ENCODE assay signal across 8 cellular contexts in genomic region chr9:129177791-129178578, GRCh38. TPM values are rescaled to one million over a fixed set of nuclear protein-coding genes. Genes with fewer than 3 reads are reported as not detected.
A peak's percentile ranks its signal among the peaks of the same experiment; 100 is the strongest.
DNase-seq lines count a peak whose midpoint lies in the region; ATAC-seq and TF ChIP-seq lines count a peak whose summit lies in the region.

Gene IER5L, minus strand, starts transcription at chr9:129178261. Its CDS starts 209 bp downstream, at chr9:129178052.

- CTCF ChIA-PET in activated CD4-positive, alpha-beta memory T cell treated with anti-CD3 and anti-CD28 coated beads, Interleukin-2, amount 10 ng/mL, durations not matched to agents 7 days and 5 days (lab: Charles Lee) = interaction anchor here (0.5 to 5.4 kb wide), 19 partner anchors 9 to 560 kb away, joined by 3 to 74 read pairs (median 3); partner anchors contain the start of gene NTMT1

- no peaks in the 10 kb centered on the region for H3K27me3 ChIP-seq in lower lobe of right lung (ENCODE audit: low read depth)

- H3K4me3 ChIP-seq in lower lobe of right lung = peak within 1 kb of the TSS; percentile 87

- peak; percentile 97 for DNase-seq in CD1c-positive myeloid dendritic cell (ENCODE audit: extremely low spot score)
- peak; percentile 95 for DNase-seq in NCI-H748 treated with DMSO at 0.1 percent for 48 hours (lab: John Stamatoyannopoulos, UW)
- peak; percentile 94 for DNase-seq in activated CD4-positive, alpha-beta memory T cell treated with anti-CD3 and anti-CD28 coated beads, Interleukin-2, amount 10 ng/mL, durations not matched to agents 7 days and 5 days
- DNase-seq in ecto neural progenitor cell (ENCODE audit: low spot score) = peak; percentile 99
- DNase-seq in lower lobe of right lung = peak; percentile 96
- peak; percentile 88 to 91 for DNase-seq in stimulated activated CD4-positive, alpha-beta T cell treated with anti-CD3 and anti-CD28 coated beads, Interleukin-4, amount 100 ng/mL, for 48 hours (ENCODE audit: low read depth in 2 of 2)

- H3K27ac ChIP-seq in lower lobe of right lung = peak within 1 kb of the TSS; percentile 98

- no peaks in the 10 kb centered on the region for H3K9me3 ChIP-seq in lower lobe of right lung

- peaks cover 15% of the 10 kb centered on the region for H3K4me1 Mint-ChIP-seq in activated CD4-positive, alpha-beta memory T cell treated with anti-CD3 and anti-CD28 coated beads, Interleukin-2, amount 10 ng/mL, durations not matched to agents 7 days and 5 days

- H3K36me3 ChIP-seq in lower lobe of right lung = no peaks in the 10 kb centered on the region

- peaks cover 19% of the 10 kb centered on the region for H3K27me3 Mint-ChIP-seq in activated CD4-positive, alpha-beta memory T cell treated with anti-CD3 and anti-CD28 coated beads, Interleukin-2, amount 10 ng/mL, durations not matched to agents 7 days and 5 days

- intact Hi-C loops in lower lobe of right lung (cut with DNase I) = no loop called here

- H3K4me1 ChIP-seq in lower lobe of right lung = peaks cover 21% of the 10 kb centered on the region

- peak within 1 kb of the TSS; percentile 84 for H3K4me3 Mint-ChIP-seq in activated CD4-positive, alpha-beta memory T cell treated with anti-CD3 and anti-CD28 coated beads, Interleukin-2, amount 10 ng/mL, durations not matched to agents 7 days and 5 days

- no peaks in the 10 kb centered on the region for H3K36me3 Mint-ChIP-seq in activated CD4-positive, alpha-beta memory T cell treated with anti-CD3 and anti-CD28 coated beads, Interleukin-2, amount 10 ng/mL, durations not matched to agents 7 days and 5 days (ENCODE audit: low read depth)

- no peak for TF ChIP-seq CTCF in lower lobe of right lung (IDR thresholded peaks at IDR 0.05)

- H3K27ac Mint-ChIP-seq in activated CD4-positive, alpha-beta memory T cell treated with anti-CD3 and anti-CD28 coated beads, Interleukin-2, amount 10 ng/mL, durations not matched to agents 7 days and 5 days = peak within 1 kb of the TSS; percentile 45

- POLR2A ChIA-PET in activated CD4-positive, alpha-beta memory T cell treated with anti-CD3 and anti-CD28 coated beads, Interleukin-2, amount 10 ng/mL, durations not matched to agents 7 days and 5 days (lab: Charles Lee) = interaction anchor here (0.6 to 2.1 kb wide), 21 partner anchors 9 to 319 kb away, joined by 3 to 18 read pairs (median 3); no protein-coding TSS in a partner anchor

- no peaks in the 10 kb centered on the region for H3K9me3 Mint-ChIP-seq in activated CD4-positive, alpha-beta memory T cell treated with anti-CD3 and anti-CD28 coated beads, Interleukin-2, amount 10 ng/mL, durations not matched to agents 7 days and 5 days

- ATAC-seq in GM19438 (IDR thresholded peaks at IDR 0.05; ENCODE audit: low read depth, unreplicated experiment) (peak; percentile 52), HG03565 (IDR thresholded peaks at IDR 0.05; ENCODE audit: unreplicated experiment) (peak; percentile 75), lower lobe of right lung (peak; percentile 88 to 92)

RNA-seq across cellular contexts. Expression of gene IER5L, which starts in this region (rescaled TPM):
- total RNA-seq in activated CD4-positive, alpha-beta memory T cell treated with anti-CD3 and anti-CD28 coated beads, Interleukin-2, amount 10 ng/mL, durations not matched to agents 7 days and 5 days = 1 to 10 TPM; 2.4 to 3.0 TPM
- 8.7 TPM for total RNA-seq in lower lobe of right lung

Comparison
In these comparisons a context has a peak if more than half of its experiments do, and no peak if none do; other contexts are left out.
1. Peak in every context shown above with its lines: DNase-seq, ATAC-seq, H3K4me3 ChIP-seq and H3K27ac ChIP-seq.